Comparison of ENCODE assay signal across 7 cellular contexts in the genomic region with DNA sequence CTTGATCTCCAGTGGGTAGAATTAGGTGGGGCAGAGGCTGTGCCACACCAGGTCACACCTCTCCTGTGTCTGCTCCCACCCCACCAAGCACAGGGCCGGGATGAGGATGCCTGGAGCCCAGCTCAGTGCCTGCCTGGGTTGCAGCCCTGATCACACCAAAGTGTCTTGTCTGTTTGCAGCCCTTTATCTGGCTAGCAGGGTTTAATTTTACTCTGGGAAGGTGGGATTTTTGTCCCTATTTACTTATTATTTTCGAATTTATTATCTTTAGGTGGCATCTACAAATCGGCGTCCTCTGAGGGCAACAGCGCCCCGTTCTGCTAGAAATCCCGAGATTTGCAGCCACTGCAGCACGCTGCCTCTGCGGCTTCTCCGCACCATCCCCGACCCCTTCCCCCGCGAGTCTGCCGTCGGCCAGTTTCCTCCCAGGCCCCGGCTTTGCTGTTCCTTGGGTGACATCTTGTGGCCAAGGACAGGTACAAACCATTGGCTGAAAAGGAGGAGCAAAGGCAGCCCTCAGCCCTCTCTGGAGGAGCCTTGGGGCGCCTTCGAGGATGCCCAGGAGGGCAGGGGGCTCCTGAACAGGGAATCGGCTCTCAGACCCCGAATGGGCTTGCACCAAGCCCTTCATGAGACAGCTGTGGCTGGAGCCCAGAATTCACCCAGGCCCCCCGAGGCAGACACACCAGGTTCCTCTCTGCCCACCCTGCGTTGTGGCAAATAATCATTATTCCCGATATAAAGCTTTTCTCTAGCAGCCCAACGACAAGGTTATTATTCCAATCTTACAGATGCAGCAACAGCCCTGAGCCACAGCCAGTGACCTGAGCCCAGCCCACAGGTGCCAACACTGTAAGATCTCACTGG.
DNase-seq lines count a peak whose midpoint lies in the region; ATAC-seq, FAIRE-seq and TF ChIP-seq lines count a peak whose summit lies in the region.

No MANE protein-coding gene starts in this region.

- no peaks in the 10 kb centered on the region for H3K4me1 ChIP-seq in RWPE2 (ENCODE audit: insufficient read depth, poor library complexity, severe bottlenecking)
- peaks cover 0 to 13% (median 5%) of the 10 kb centered on the region in 3 donors for H3K4me1 ChIP-seq in gastroesophageal sphincter
- peaks cover 0 to 9% (median 8%) of the 10 kb centered on the region in 5 donors for H3K4me1 ChIP-seq in subcutaneous abdominal adipose tissue (ENCODE audit: control insufficient read depth in 5 of 5, insufficient read depth in 5 of 5, low read length in 5 of 5)

- peak; percentile 96 for FAIRE-seq in GM12892 (lab: Jason Lieb, UNC)

- H3K4me3 ChIP-seq in RWPE2 (ENCODE audit: severe bottlenecking) (peak overlapping the region; percentile 18), gastroesophageal sphincter (peak overlapping the region in 1 of 2 donors; percentile 34), subcutaneous abdominal adipose tissue (ENCODE audit: low read depth in 1 of 5, low read length in 5 of 5) (peak overlapping the region in 3 of 5 donors; percentile 42 to 53 (median 49))

- peak; percentile 78 for DNase-seq in GM12892 (ENCODE audit: insufficient read length)
- peak; percentile 31 for DNase-seq in KG1 (lab: John Stamatoyannopoulos, UW)
- no peak for DNase-seq in RWPE2 (ENCODE audit: low spot score)
- DNase-seq in activated effector memory CD4-positive, alpha-beta T cell treated with Interleukin-2 at 50 U/mL for 16 hours, result peak; percentile 37
- DNase-seq in occipital lobe (lab: John Stamatoyannopoulos, UW), result peak; percentile 50

- TF ChIP-seq POLR2A in GM12892 (IDR thresholded peaks at IDR 0.05; ENCODE audit: low read depth, low read length) (no peak), gastroesophageal sphincter (IDR thresholded peaks at IDR 0.05) (no peak)

- TF ChIP-seq CTCF in RWPE2 (IDR thresholded peaks at IDR 0.05; ENCODE audit: poor library complexity, severe bottlenecking), result peak; percentile 89
- TF ChIP-seq CTCF in gastroesophageal sphincter (IDR thresholded peaks at IDR 0.05), result peak in 3 of 4 experiments; percentile 75 to 82 (median 81)

- ATAC-seq in RWPE2 (ENCODE audit: low read depth), result peak; percentile 84
- peak; percentile 82 for ATAC-seq in gastroesophageal sphincter

- peak overlapping the region in 2 of 5 donors; percentile 48 to 50 for H3K9ac ChIP-seq in subcutaneous abdominal adipose tissue (ENCODE audit: low read length in 5 of 5)

- H3K36me3 ChIP-seq in RWPE2 (ENCODE audit: low read depth), result no peaks in the 10 kb centered on the region
- H3K36me3 ChIP-seq in gastroesophageal sphincter, result no peaks in the 10 kb centered on the region
- no peaks in the 10 kb centered on the region for H3K36me3 ChIP-seq in subcutaneous abdominal adipose tissue (ENCODE audit: control insufficient read depth in 5 of 5, insufficient read depth in 5 of 5, low read length in 5 of 5)

- H3K27me3 ChIP-seq in RWPE2 (ENCODE audit: insufficient read depth, poor library complexity, severe bottlenecking), result no peaks in the 10 kb centered on the region
- H3K27me3 ChIP-seq in gastroesophageal sphincter, result peaks cover 20% of the 10 kb centered on the region
- peaks cover 6 to 24% (median 12%) of the 10 kb centered on the region in 5 donors for H3K27me3 ChIP-seq in subcutaneous abdominal adipose tissue (ENCODE audit: control insufficient read depth in 5 of 5, insufficient read depth in 4 of 5, low read length in 5 of 5)

- H3K27ac ChIP-seq in RWPE2 (ENCODE audit: poor library complexity, severe bottlenecking) (no peak overlapping the region), gastroesophageal sphincter (no peak overlapping the region), subcutaneous abdominal adipose tissue (ENCODE audit: low read depth, low read length) (no peak overlapping the region)

- WGBS in gastroesophageal sphincter (ENCODE audit: low coverage in 1 of 2), 2 donors, result 6 to 40% methylated on average over 2 to 7 of the region's 24 CpGs

- H3K9me3 ChIP-seq in RWPE2 (ENCODE audit: severe bottlenecking) (no peaks in the 10 kb centered on the region), gastroesophageal sphincter (no peaks in the 10 kb centered on the region), subcutaneous abdominal adipose tissue (ENCODE audit: control insufficient read depth in 5 of 5, low read length in 5 of 5) (no peaks in the 10 kb centered on the region)

- TF ChIP-seq EP300 in gastroesophageal sphincter (IDR thresholded peaks at IDR 0.05), result no peak
